ENCODE assay signal across 12 cellular contexts in genomic region chr4:152359208-152360044, GRCh38.
DNase-seq lines count a peak whose midpoint lies in the region; ATAC-seq and TF ChIP-seq lines count a peak whose summit lies in the region.
"Had no signal": no experiment of that assay in that cellular context is flagged by ENCODE, and none has a peak within 500 bp of the region (broad histone marks: within the 10 kb centered on the region; RNA-seq: fewer than 3 reads in every experiment).

No MANE protein-coding gene starts in this region.

- H3K36me3 Mint-ChIP-seq in CD14-positive monocyte (peaks cover 6% of the 10 kb centered on the region in 2 donors), type B pancreatic cell (no peaks in the 10 kb centered on the region)

- intact Hi-C loops in CD14-positive monocyte (cut with micrococcal nuclease), result no loop called here

- H3K9me3 Mint-ChIP-seq in CD14-positive monocyte (peaks cover 0 to 2% (median 0%) of the 10 kb centered on the region in 7 donors), type B pancreatic cell (no peaks in the 10 kb centered on the region)

- H3K27ac Mint-ChIP-seq in CD14-positive monocyte, result peak overlapping the region; percentile 55 to 94 (median 81)
- H3K27ac Mint-ChIP-seq in type B pancreatic cell, result no peak overlapping the region

- H3K4me1 Mint-ChIP-seq in CD14-positive monocyte, result peaks cover 30% of the 10 kb centered on the region
- H3K4me1 Mint-ChIP-seq in type B pancreatic cell (ENCODE audit: unreplicated experiment), result no peaks in the 10 kb centered on the region

- H3K4me3 Mint-ChIP-seq in CD14-positive monocyte, result no peak overlapping the region
- H3K4me3 Mint-ChIP-seq in type B pancreatic cell, result no peak overlapping the region

- DNase-seq in CD14-positive monocyte (ENCODE audit: low spot score) (no peak), SIG-M5 treated with dmso at 0.1 percent for 504 hours (lab: John Stamatoyannopoulos, UW; ENCODE audit: unreplicated experiment) (peak; percentile 46), NCI-H1436 treated with DMSO at 0.1 percent for 48 hours (lab: John Stamatoyannopoulos, UW) (no peak), type B pancreatic cell (ENCODE audit: extremely low spot score, unreplicated experiment) (no peak)
- DNase-seq in NK-92 treated with Interleukin-12 subunit alpha and Interleukin-12 subunit beta, amount 100 ng/mL, for 24 hours (lab: John Stamatoyannopoulos, UW), result no peak
- DNase-seq: aorta, head of caudate nucleus, posterior cingulate gyrus, stomach had no signal

- ATAC-seq in GM19463 (IDR thresholded peaks at IDR 0.05; ENCODE audit: unreplicated experiment) (peak; percentile 41), HG03025 (IDR thresholded peaks at IDR 0.05; ENCODE audit: low FRiP score, unreplicated experiment) (peak; percentile 61), GM21786 (IDR thresholded peaks at IDR 0.05; ENCODE audit: unreplicated experiment) (no peak)

- TF ChIP-seq CTCF in CD14-positive monocyte (IDR thresholded peaks at IDR 0.05) (no peak), type B pancreatic cell (conservative IDR thresholded peaks at IDR 0.05) (no peak)

- H3K27me3 Mint-ChIP-seq in CD14-positive monocyte (ENCODE audit: low read depth in 3 of 3) (no peaks in the 10 kb centered on the region), type B pancreatic cell (no peaks in the 10 kb centered on the region)
